Comparison of ENCODE assay signal across 1 cellular context in the genomic region with DNA sequence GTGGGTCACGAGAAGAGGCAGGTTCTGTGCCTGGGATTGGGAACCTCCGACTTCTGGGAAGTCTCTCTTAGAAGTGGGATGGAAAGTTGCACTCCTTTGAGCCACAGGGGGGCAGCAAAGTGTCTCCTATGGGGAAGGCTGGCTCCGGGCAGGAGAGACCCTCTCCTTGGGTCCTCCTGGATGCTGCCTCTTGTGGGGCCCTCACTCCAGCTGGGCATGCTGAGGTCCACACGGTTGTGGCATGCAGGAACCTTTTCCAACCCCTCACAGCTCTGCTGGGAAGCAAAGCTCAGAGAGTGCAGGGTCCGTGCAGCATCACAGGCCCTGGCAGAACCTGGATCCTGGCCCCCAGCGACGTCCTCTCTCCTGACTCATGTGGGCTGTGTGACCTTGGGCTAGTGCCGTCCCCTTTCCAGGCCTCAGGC.
TF ChIP-seq lines count a peak whose summit lies in the region.

No MANE protein-coding gene starts in this region.

TF ChIP-seq in HepG2, 621 proteins besides CTCF, POLR2A, EP300 and RAD21 (continued from another document):
- TF ChIP-seq ZGPAT (CRISPR knock-in tag; IDR thresholded peaks at IDR 0.05) (no peak), TCF7 (IDR thresholded peaks at IDR 0.05; ENCODE audit: low read depth) (no peak), KAT2B (IDR thresholded peaks at IDR 0.05; ENCODE audit: borderline replicate concordance, low read depth, low read length) (no peak)
